In genomic region chr11:1733009-1733715, GRCh38 we compare ENCODE assay signal across 21 cellular contexts. TPM values are rescaled to one million over a fixed set of nuclear protein-coding genes. Genes with fewer than 3 reads are reported as not detected.
DNase-seq lines count a peak whose midpoint lies in the region; ATAC-seq and TF ChIP-seq lines count a peak whose summit lies in the region.
"Had no signal": no experiment of that assay in that cellular context is flagged by ENCODE, and none has a peak within 500 bp of the region (broad histone marks: within the 10 kb centered on the region; RNA-seq: fewer than 3 reads in every experiment).

No MANE protein-coding gene starts in this region.

- peaks cover 9% of the 10 kb centered on the region for H3K27me3 Mint-ChIP-seq in stimulated activated naive CD8-positive, alpha-beta T cell treated with anti-CD3 and anti-CD28 coated beads, Interleukin-15, amount 100 ng/mL, for 72 hours

- H2AFZ ChIP-seq in Loucy (ENCODE audit: low read length): no peak overlapping the region

- no peaks in the 10 kb centered on the region for H3K9me2 ChIP-seq in Loucy (replicated peaks; ENCODE audit: low read depth, low read length)
- H3K9me2 ChIP-seq: SK-N-SH had no signal

- no peak overlapping the region for H3K4me3 ChIP-seq in Loucy (ENCODE audit: low read length, poor library complexity, severe bottlenecking)
- no peak overlapping the region for H3K4me3 ChIP-seq in thyroid gland (replicated peaks in 1 of 3)

- H3K36me3 ChIP-seq in Loucy (ENCODE audit: insufficient read depth, low read length): no peaks in the 10 kb centered on the region
- no peaks in the 10 kb centered on the region for H3K36me3 ChIP-seq in thyroid gland

- no peak for TF ChIP-seq POLR2A in thyroid gland (IDR thresholded peaks at IDR 0.05)

- H3K4me1 ChIP-seq in Loucy (ENCODE audit: insufficient read depth, low read length, poor library complexity, severe bottlenecking): peaks cover 58% of the 10 kb centered on the region
- no peaks in the 10 kb centered on the region for H3K4me1 ChIP-seq in thyroid gland

- no peaks in the 10 kb centered on the region for H4K20me1 ChIP-seq in Loucy (ENCODE audit: insufficient read depth, low read length, poor library complexity, severe bottlenecking)

- H3K27me3 ChIP-seq in Loucy (ENCODE audit: insufficient read depth, low read length, poor library complexity, severe bottlenecking): no peaks in the 10 kb centered on the region
- no peaks in the 10 kb centered on the region for H3K27me3 ChIP-seq in thyroid gland

- no peak for DNase-seq in stimulated activated naive CD8-positive, alpha-beta T cell treated with anti-CD3 and anti-CD28 coated beads, Interleukin-15, amount 100 ng/mL, for 72 hours
- DNase-seq in stimulated activated naive CD8-positive, alpha-beta T cell treated with anti-CD3 and anti-CD28 coated beads, Interleukin-15, Interleukin-2, amounts not matched to agents 100 U/mL and 50 U/mL, for 24 hours: no peak
- peak; percentile 73 for DNase-seq in mesenteric fat pad (ENCODE audit: low spot score)
- no peak for DNase-seq in thyroid gland
- no peak for DNase-seq in NCI-H2029 treated with DMSO at 0.1 percent for 48 hours (lab: John Stamatoyannopoulos, UW)
- DNase-seq in HUDEP-2 (lab: John Stamatoyannopoulos, UW; ENCODE audit: unreplicated experiment in 76 of 76): no peak
- DNase-seq: ACHN, AML-193, DMS 273 treated with DMSO at 0.1 percent for 48 hours, KG1, MV-4-11, NCI-H1694 treated with DMSO at 0.1 percent for 48 hours, NCI-H2227 treated with DMSO at 0.1 percent for 48 hours, NCI-H510A treated with DMSO at 0.1 percent for 48 hours, NCI-H774, OCI-M1, SHP77 treated with DMSO at 0.1 percent for 48 hours, SK-N-SH had no signal

- peak overlapping the region; percentile 38 for H3K9ac ChIP-seq in Loucy (ENCODE audit: low read depth, low read length, poor library complexity, severe bottlenecking)
- H3K9ac ChIP-seq: SK-N-SH had no signal

- H3K9me3 Mint-ChIP-seq in stimulated activated naive CD8-positive, alpha-beta T cell treated with anti-CD3 and anti-CD28 coated beads, Interleukin-15, amount 100 ng/mL, for 72 hours: peaks cover 35 to 37% of the 10 kb centered on the region in 2 donors

- H3K4me2 ChIP-seq in Loucy (ENCODE audit: low read depth, low read length, poor library complexity, severe bottlenecking): peak overlapping the region; percentile 78
- H3K4me2 ChIP-seq: SK-N-SH had no signal

- no peak overlapping the region for H3K27ac Mint-ChIP-seq in stimulated activated naive CD8-positive, alpha-beta T cell treated with anti-CD3 and anti-CD28 coated beads, Interleukin-15, amount 100 ng/mL, for 72 hours

- no peak overlapping the region for H3K4me3 Mint-ChIP-seq in stimulated activated naive CD8-positive, alpha-beta T cell treated with anti-CD3 and anti-CD28 coated beads, Interleukin-15, amount 100 ng/mL, for 72 hours

- intact Hi-C loops in thyroid gland (cut with DNase I): no loop called here

- peaks cover 57% of the 10 kb centered on the region for H3K4me1 Mint-ChIP-seq in stimulated activated naive CD8-positive, alpha-beta T cell treated with anti-CD3 and anti-CD28 coated beads, Interleukin-15, amount 100 ng/mL, for 72 hours

- no peaks in the 10 kb centered on the region for H3F3A ChIP-seq in Loucy (ENCODE audit: low read depth)

- H3K27ac ChIP-seq in thyroid gland: no peak overlapping the region

- 71 to 75% methylated on average over 14 of the region's 14 CpGs for WGBS in thyroid gland, 2 donors

- H3K9me3 ChIP-seq in Loucy (ENCODE audit: insufficient read depth, low read depth, low read length): peaks cover 6% of the 10 kb centered on the region; the same call in 1 of the 2 replicates
- H3K9me3 ChIP-seq in thyroid gland: no peaks in the 10 kb centered on the region
- H3K9me3 ChIP-seq: SK-N-SH had no signal

- peak; percentile 16 for ATAC-seq in stimulated activated naive CD8-positive, alpha-beta T cell treated with anti-CD3 and anti-CD28 coated beads, Interleukin-15, amount 100 ng/mL, for 72 hours
- ATAC-seq in stimulated activated naive CD8-positive, alpha-beta T cell treated with anti-CD3 and anti-CD28 coated beads, Interleukin-15, Interleukin-2, amounts not matched to agents 100 U/mL and 50 U/mL, for 24 hours: no peak

- no peaks in the 10 kb centered on the region for H3K79me2 ChIP-seq in Loucy (ENCODE audit: insufficient read depth, low read length)

- no peak for TF ChIP-seq CTCF in Loucy (conservative IDR thresholded peaks at IDR 0.05; ENCODE audit: low read length)
- TF ChIP-seq CTCF in thyroid gland (IDR thresholded peaks at IDR 0.05): no peak

RNA-seq across cellular contexts. Expression of gene IFITM10, which starts 17.2 kb away (rescaled TPM):
- total RNA-seq in mesenteric fat pad: 1.5 TPM
- total RNA-seq in thyroid gland: 100 to 1,000 TPM in 1 of 4 donors, 1 to 10 TPM in 1, under 1 TPM in 1, not detected in 1; 0.22 to 126 (median 1.5) TPM

RNA-seq across cellular contexts. Expression of gene CTSD, which starts 30.6 kb away (rescaled TPM):
- total RNA-seq in mesenteric fat pad: 940 TPM
- total RNA-seq in thyroid gland: 100 to 1,000 TPM; 363 to 577 (median 457) TPM

RNA-seq across cellular contexts. Expression of gene KRTAP5-6, which starts 36.2 kb away (rescaled TPM):
- total RNA-seq in mesenteric fat pad (not detected), thyroid gland (not detected)
- total RNA-seq: HepG2, RPMI7951 had no signal
